8 cellular contexts compared by ENCODE assay signal in the genomic region with DNA sequence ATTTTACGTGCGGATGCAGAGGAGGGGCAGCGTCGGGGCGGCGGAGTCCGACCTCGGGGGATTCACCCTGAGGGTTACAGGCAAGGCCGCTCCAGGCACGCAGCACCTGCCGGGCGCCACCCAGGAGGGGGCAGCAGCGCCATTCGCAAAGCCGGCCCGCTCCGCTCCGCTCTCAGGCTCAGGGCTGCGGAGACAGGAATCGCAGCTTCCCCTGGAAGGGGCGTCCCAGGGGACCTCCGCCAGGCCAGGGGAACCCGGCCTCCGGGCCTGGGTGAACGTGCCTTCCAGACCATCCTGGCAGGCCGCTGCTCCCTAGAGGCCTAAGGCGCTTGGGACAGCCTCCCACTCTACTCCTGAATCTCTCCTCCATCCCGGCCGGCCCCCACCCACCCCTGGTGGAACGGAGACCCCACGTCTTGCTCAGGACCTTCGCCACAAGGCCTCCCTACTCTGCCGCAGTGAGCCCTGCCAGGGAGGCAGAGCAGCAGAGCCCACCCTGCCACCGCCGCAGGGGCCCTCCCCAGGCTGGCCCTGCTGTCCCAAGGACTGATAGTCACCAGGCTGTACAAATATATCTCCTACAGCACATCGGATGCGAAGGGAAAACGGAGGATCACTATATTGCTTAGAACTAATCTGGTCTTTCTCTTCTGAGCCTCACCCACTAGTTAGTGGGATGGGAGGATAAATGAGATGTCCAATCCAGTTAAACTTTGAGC.
DNase-seq lines count a peak whose midpoint lies in the region; ATAC-seq, FAIRE-seq and TF ChIP-seq lines count a peak whose summit lies in the region.

No MANE protein-coding gene starts in this region.

- no peak for TF ChIP-seq EP300 in GM12878 (IDR thresholded peaks at IDR 0.05; ENCODE audit: borderline replicate concordance in 1 of 2, control insufficient read depth in 1 of 2, low read depth in 2 of 2, low read length in 2 of 2)

- SMC1A ChIA-PET in GM12878 (lab: Charles Lee; ENCODE audit: uncharacterized antibody, unreplicated experiment) = interaction anchor here (0.9 to 2.7 kb wide), 16 partner anchors 16 to 382 kb away, joined by 3 to 17 read pairs (median 5); no protein-coding TSS in a partner anchor

- intact Hi-C loops in GM12878 (cut with micrococcal nuclease; ENCODE audit: unreplicated experiment) = loop anchor here (2.0 kb wide), 1 partner anchor 382 kb away; no protein-coding TSS in a partner anchor

- peak; percentile 88 for ATAC-seq in GM19438 (IDR thresholded peaks at IDR 0.05; ENCODE audit: low read depth, unreplicated experiment)
- ATAC-seq in HG03457 (IDR thresholded peaks at IDR 0.05; ENCODE audit: unreplicated experiment) = peak; percentile 88
- peak; percentile 99 for ATAC-seq in GM12878

- no peak for FAIRE-seq in GM12878 (lab: Jason Lieb, UNC)

- peak; percentile 75 to 89 (median 85) for TF ChIP-seq CTCF in GM12878 (IDR thresholded peaks at IDR 0.05 in 2 of 3, conservative IDR thresholded peaks at IDR 0.05 in 1 of 3; ENCODE audit: control insufficient read depth in 2 of 3, extremely low read depth in 1 of 3, insufficient read depth in 1 of 3, low read depth in 3 of 3, low read length in 3 of 3)

- peak; percentile 93 for TF ChIP-seq RAD21 in GM12878 (IDR thresholded peaks at IDR 0.05; ENCODE audit: insufficient read depth, low read depth, low read length)

- POLR2A ChIA-PET in GM12878 (lab: Charles Lee) = interaction anchor here (0.5 kb wide), 1 partner anchor 89 kb away, joined by 5 read pairs; no protein-coding TSS in a partner anchor

- no peaks in the 10 kb centered on the region for H3K79me2 ChIP-seq in GM12878 (ENCODE audit: control insufficient read depth, insufficient read depth, low read length)

- H3K4me3 ChIP-seq in BLaER1 (peak overlapping the region; percentile 49), GM12878 (no peak overlapping the region)

- peak overlapping the region; percentile 56; the same call in 1 of the 2 replicates for H2AFZ ChIP-seq in GM12878 (ENCODE audit: control insufficient read depth, low read depth, low read length)

- WGBS in GM12878 (ENCODE audit: insufficient coverage, insufficient replicate concordance, low lambda C conversion rate, missing lambda C conversion rate) = 11% methylated on average over 36 of the region's 38 CpGs

- RAD21 ChIA-PET in GM12878 (lab: Charles Lee; ENCODE audit: unreplicated experiment) = interaction anchor here (0.7 to 3.2 kb wide), 13 partner anchors 27 to 981 kb away, joined by 3 to 20 read pairs (median 6); no protein-coding TSS in a partner anchor

- H3K9me3 ChIP-seq in BLaER1 = no peaks in the 10 kb centered on the region
- no peaks in the 10 kb centered on the region; the same call in 2 of the 3 replicates for H3K9me3 ChIP-seq in GM12878 (replicated peaks; ENCODE audit: control insufficient read depth, insufficient read depth, low read length)

- DNase-seq in T-helper 9 cell (peak; percentile 47), GM12878 (ENCODE audit: low read depth, low spot score) (no peak), islet precursor cell (peak; percentile 91), NCI-H2171 treated with DMSO at 0.1 percent for 48 hours (lab: John Stamatoyannopoulos, UW) (no peak)
- DNase-seq in stimulated activated CD4-positive, alpha-beta T cell treated with anti-CD3 and anti-CD28 coated beads, Interleukin-2, amount 100 ng/mL, for 24 hours = peak; percentile 83 to 85

- no peak for TF ChIP-seq POLR2A in GM12878 (IDR thresholded peaks at IDR 0.05; ENCODE audit: low read depth, low read length)

- H4K20me1 ChIP-seq in BLaER1 = no peaks in the 10 kb centered on the region
- H4K20me1 ChIP-seq in GM12878 (ENCODE audit: control insufficient read depth, insufficient read depth) = no peaks in the 10 kb centered on the region

- H3K27ac ChIP-seq in BLaER1 (no peak overlapping the region), GM12878 (ENCODE audit: control insufficient read depth, insufficient read depth) (no peak overlapping the region)

- H3K27me3 ChIP-seq in BLaER1 = no peaks in the 10 kb centered on the region
- H3K27me3 ChIP-seq in GM12878 (replicated peaks in 1 of 2; ENCODE audit: control insufficient read depth in 2 of 2, insufficient read depth in 2 of 2, low read length in 1 of 2) = no peaks in the 10 kb centered on the region

- H3K4me2 ChIP-seq in BLaER1 = peak overlapping the region; percentile 80
- no peak overlapping the region; the same call in 1 of the 2 replicates for H3K4me2 ChIP-seq in GM12878 (ENCODE audit: control insufficient read depth, insufficient read depth)

- H3K36me3 ChIP-seq in BLaER1 (no peaks in the 10 kb centered on the region), GM12878 (ENCODE audit: control insufficient read depth in 2 of 2, insufficient read depth in 2 of 2, low read length in 1 of 2) (no peaks in the 10 kb centered on the region)

- H3K4me1 ChIP-seq in BLaER1 (peaks cover 40% of the 10 kb centered on the region), GM12878 (ENCODE audit: control insufficient read depth, insufficient read depth, low read length) (peaks cover 4% of the 10 kb centered on the region)

- in situ Hi-C loops in GM12878 (cut with MboI) = loop anchor here (10.0 kb wide), 2 partner anchors 64 to 386 kb away; no protein-coding TSS in a partner anchor

- BruUV-seq in GM12878 (replicated peaks; lab: Mats Ljungman, UMichigan) = no TSS peak

- CTCF ChIA-PET in GM12878 (lab: Yijun Ruan, JAX) = interaction anchor here (0.9 to 3.0 kb wide), 22 partner anchors 21 to 693 kb away, joined by 3 to 18 read pairs (median 4); no protein-coding TSS in a partner anchor

- H3K9ac ChIP-seq in BLaER1 (peak overlapping the region; percentile 40; the same call in 1 of the 2 replicates), GM12878 (ENCODE audit: control insufficient read depth, insufficient read depth, low read length) (no peak overlapping the region; the same call in 1 of the 2 replicates)

TF ChIP-seq in GM12878, 131 proteins besides CTCF, POLR2A, EP300 and RAD21 (continues in another document):
- TF ChIP-seq MXI1 (IDR thresholded peaks at IDR 0.05; ENCODE audit: low read depth, low read length) (no peak), ZNF274 (IDR thresholded peaks at IDR 0.05; ENCODE audit: insufficient read depth, insufficient read length) (no peak), TCF7 (IDR thresholded peaks at IDR 0.05; ENCODE audit: borderline replicate concordance) (no peak), CBFB (IDR thresholded peaks at IDR 0.05; ENCODE audit: low read depth) (no peak), HCFC1 (IDR thresholded peaks at IDR 0.05; ENCODE audit: low read length) (no peak), FOXK2 (IDR thresholded peaks at IDR 0.05) (no peak), SIX5 (IDR thresholded peaks at IDR 0.05; ENCODE audit: low read depth, low read length, severe bottlenecking) (no peak), HDGF (IDR thresholded peaks at IDR 0.05) (no peak), JUND (IDR thresholded peaks at IDR 0.05; ENCODE audit: low read depth, low read length) (no peak), E2F4 (IDR thresholded peaks at IDR 0.05; ENCODE audit: low read depth, low read length) (no peak), ZSCAN29 (IDR thresholded peaks at IDR 0.05) (no peak), ATF7 (IDR thresholded peaks at IDR 0.05; ENCODE audit: low read depth) (no peak), SMAD1 (IDR thresholded peaks at IDR 0.05; ENCODE audit: low read depth, partially characterized antibody) (no peak), HSF1 (IDR thresholded peaks at IDR 0.05; ENCODE audit: low read depth, low read length) (no peak), RFX5 (IDR thresholded peaks at IDR 0.05; ENCODE audit: low read depth, low read length) (no peak), TBL1XR1 (IDR thresholded peaks at IDR 0.05; ENCODE audit: low read depth, low read length) (no peak), TCF3 (IDR thresholded peaks at IDR 0.05; ENCODE audit: borderline replicate concordance, insufficient read depth, low read depth, low read length) (0 out of 2 replicates have a peak, but pooled peaks have one; percentile 45), NRF1 (conservative IDR thresholded peaks at IDR 0.05; ENCODE audit: low read depth, low read length) (no peak), MYC (IDR thresholded peaks at IDR 0.05; ENCODE audit: insufficient read depth, insufficient read length, insufficient replicate concordance, low read length, severe bottlenecking) (no peak), CEBPB (IDR thresholded peaks at IDR 0.05; ENCODE audit: borderline replicate concordance in 1 of 2, low read depth in 2 of 2, low read length in 2 of 2) (no peak), MEF2A (IDR thresholded peaks at IDR 0.05; ENCODE audit: insufficient read depth, low read depth, low read length) (no peak), WRNIP1 (IDR thresholded peaks at IDR 0.05; ENCODE audit: borderline replicate concordance, low read depth, low read length) (no peak), BRCA1 (IDR thresholded peaks at IDR 0.05; ENCODE audit: low read depth, low read length) (no peak)

Comparison
In these comparisons a context has a peak if more than half of its experiments do, and no peak if none do; other contexts are left out.
1. DNase-seq: peak in T-helper 9 cell (single experiment), islet precursor cell (single experiment) and stimulated activated CD4-positive, alpha-beta T cell treated with anti-CD3 and anti-CD28 coated beads, Interleukin-2, amount 100 ng/mL, for 24 hours (2 of 2); none in GM12878 (single experiment) and NCI-H2171 treated with DMSO at 0.1 percent for 48 hours (single experiment).
2. Peak in every context shown above with its lines, with median percentiles within 50 percentile points of each other: ATAC-seq.